In genomic region chr1:157006676-157007075, GRCh38 we compare ENCODE assay signal across 16 cellular contexts. TPM values are rescaled to one million over a fixed set of nuclear protein-coding genes. Genes with fewer than 3 reads are reported as not detected.
DNase-seq lines count a peak whose midpoint lies in the region; ATAC-seq and TF ChIP-seq lines count a peak whose summit lies in the region.
"Had no signal": no experiment of that assay in that cellular context is flagged by ENCODE, and none has a peak within 500 bp of the region (broad histone marks: within the 10 kb centered on the region; RNA-seq: fewer than 3 reads in every experiment).

No MANE protein-coding gene starts in this region.

- H3K4me3 ChIP-seq in OCI-LY3 (ENCODE audit: low read length) (no peak overlapping the region), trophoblast cell (ENCODE audit: low read depth, low read length) (no peak overlapping the region)
- H3K4me3 ChIP-seq: GM23338 had no signal

- H3K14ac ChIP-seq in trophoblast cell (ENCODE audit: low read length): no peak overlapping the region

- no peaks in the 10 kb centered on the region for H3K36me3 Mint-ChIP-seq in activated naive CD4-positive, alpha-beta T cell treated with anti-CD3 and anti-CD28 coated beads, Interleukin-2, amount 10 ng/mL, durations not matched to agents 7 days and 5 days
- H3K36me3 Mint-ChIP-seq: IgD-negative memory B cell had no signal

- no peak overlapping the region for H3K23ac ChIP-seq in trophoblast cell (ENCODE audit: low read length)

- H3K36me3 ChIP-seq in OCI-LY3 (replicated peaks; ENCODE audit: low read depth, low read length): no peaks in the 10 kb centered on the region
- no peaks in the 10 kb centered on the region for H3K36me3 ChIP-seq in trophoblast cell (ENCODE audit: control insufficient read depth in 1 of 2, insufficient read depth in 2 of 2, low read length in 2 of 2)

- no peak overlapping the region for H2BK120ac ChIP-seq in trophoblast cell (ENCODE audit: insufficient read depth, low read length, poor library complexity)

- H4K91ac ChIP-seq in trophoblast cell (ENCODE audit: low read depth, low read length): no peak overlapping the region

- no peak overlapping the region for H3K27ac Mint-ChIP-seq in activated naive CD4-positive, alpha-beta T cell treated with anti-CD3 and anti-CD28 coated beads, Interleukin-2, amount 10 ng/mL, durations not matched to agents 7 days and 5 days
- H3K27ac Mint-ChIP-seq: CD4-positive, alpha-beta T cell; GM23338 had no signal

- no peak overlapping the region for H3K4me3 Mint-ChIP-seq in activated naive CD4-positive, alpha-beta T cell treated with anti-CD3 and anti-CD28 coated beads, Interleukin-2, amount 10 ng/mL, durations not matched to agents 7 days and 5 days
- H3K4me3 Mint-ChIP-seq: CD4-positive, alpha-beta T cell; GM23338; IgD-negative memory B cell had no signal

- H3K4me1 Mint-ChIP-seq in activated naive CD4-positive, alpha-beta T cell treated with anti-CD3 and anti-CD28 coated beads, Interleukin-2, amount 10 ng/mL, durations not matched to agents 7 days and 5 days: no peaks in the 10 kb centered on the region
- H3K4me1 Mint-ChIP-seq: IgD-negative memory B cell had no signal

- peak; percentile 43 for ATAC-seq in Right ventricle myocardium superior (ENCODE audit: poor library complexity)
- ATAC-seq in left ventricle myocardium superior: no peak
- ATAC-seq: GM23338 had no signal

- WGBS in trophoblast cell (ENCODE audit: extremely low coverage, insufficient coverage, insufficient read length): no CpG with 5 or more reads among the region's 2 CpGs

- no peak overlapping the region for H4K12ac ChIP-seq in trophoblast cell (ENCODE audit: low read depth, low read length)

- H3K4me2 ChIP-seq in OCI-LY3 (ENCODE audit: low read length) (peak overlapping the region; percentile 60), trophoblast cell (ENCODE audit: low read length) (no peak overlapping the region)
- H3K4me2 ChIP-seq: GM23338 had no signal

- H3K27me3 ChIP-seq in OCI-LY3 (ENCODE audit: low read depth, low read length) (no peaks in the 10 kb centered on the region), trophoblast cell (ENCODE audit: insufficient read depth, low read length) (no peaks in the 10 kb centered on the region)

- no peak overlapping the region for H3K4ac ChIP-seq in trophoblast cell (ENCODE audit: low read depth, low read length)

- H3K27me3 Mint-ChIP-seq in activated naive CD4-positive, alpha-beta T cell treated with anti-CD3 and anti-CD28 coated beads, Interleukin-2, amount 10 ng/mL, durations not matched to agents 7 days and 5 days: peaks cover 41% of the 10 kb centered on the region

- H3K9me3 ChIP-seq in OCI-LY3 (ENCODE audit: insufficient read depth, low read length) (no peaks in the 10 kb centered on the region), trophoblast cell (ENCODE audit: insufficient read depth, low read depth, low read length) (no peaks in the 10 kb centered on the region)
- H3K9me3 ChIP-seq: Caco-2 had no signal

- no peak overlapping the region for H4K8ac ChIP-seq in trophoblast cell (ENCODE audit: low read depth, low read length)

- H2BK12ac ChIP-seq in trophoblast cell (ENCODE audit: low read length): no peak overlapping the region

- H2BK5ac ChIP-seq in trophoblast cell (ENCODE audit: low read depth, low read length, poor library complexity): no peak overlapping the region

- H2AK5ac ChIP-seq in trophoblast cell (ENCODE audit: low read length): no peak overlapping the region

- CTCF ChIA-PET in activated naive CD4-positive, alpha-beta T cell treated with anti-CD3 and anti-CD28 coated beads, Interleukin-2, amount 10 ng/mL, durations not matched to agents 7 days and 5 days (lab: Charles Lee): no interaction called here

- no peak overlapping the region for H3K9ac ChIP-seq in OCI-LY3 (ENCODE audit: low read length)
- H3K9ac ChIP-seq in trophoblast cell (ENCODE audit: low read length): no peak overlapping the region

- H2AFZ ChIP-seq in OCI-LY3 (ENCODE audit: low read depth, low read length): no peak overlapping the region
- no peak overlapping the region for H2AFZ ChIP-seq in trophoblast cell (ENCODE audit: insufficient read depth, low read length, poor library complexity)
- H2AFZ ChIP-seq: GM23338 had no signal

- H3K27ac ChIP-seq in OCI-LY3 (ENCODE audit: low read length) (no peak overlapping the region), trophoblast cell (ENCODE audit: low read depth, low read length) (no peak overlapping the region)
- H3K27ac ChIP-seq: C4-2B had no signal

- H3K79me1 ChIP-seq in trophoblast cell (ENCODE audit: low read length): peaks cover 2% of the 10 kb centered on the region

- peak overlapping the region; percentile 9 for H3K18ac ChIP-seq in trophoblast cell (ENCODE audit: low read length)

- H3K4me1 ChIP-seq in OCI-LY3 (ENCODE audit: low read length): peaks cover 31% of the 10 kb centered on the region
- H3K4me1 ChIP-seq in trophoblast cell (ENCODE audit: control insufficient read depth in 1 of 2, insufficient read depth in 2 of 2, low read length in 2 of 2): peaks cover 23 to 28% of the 10 kb centered on the region in 2 experiments

- DNase-seq in Right ventricle myocardium superior (no peak), left ventricle myocardium superior (no peak), trophoblast cell (no peak), activated T-cell treated with anti-CD3 and anti-CD28 coated beads for 4 hours (no peak), mucosa of gallbladder (ENCODE audit: low spot score) (no peak)
- no peak for DNase-seq in activated naive CD4-positive, alpha-beta T cell treated with anti-CD3 and anti-CD28 coated beads, Interleukin-2, amount 10 ng/mL, durations not matched to agents 7 days and 5 days
- DNase-seq: 8988T; Caco-2; CD4-positive, alpha-beta T cell; DMS79 treated with DMSO at 0.1 percent for 48 hours; GF-D8; HCEC 1CT had no signal

- peaks cover 36% of the 10 kb centered on the region; the same call in 1 of the 2 replicates for H4K20me1 ChIP-seq in OCI-LY3 (ENCODE audit: insufficient read depth, low read length)

- no peak for TF ChIP-seq CTCF in OCI-LY3 (IDR thresholded peaks at IDR 0.05; ENCODE audit: low read depth, low read length)

- intact Hi-C loops in Right ventricle myocardium superior (cut with DNase I) (no loop called here), left ventricle myocardium superior (cut with micrococcal nuclease) (no loop called here)

- no peaks in the 10 kb centered on the region for H3K9me3 Mint-ChIP-seq in activated naive CD4-positive, alpha-beta T cell treated with anti-CD3 and anti-CD28 coated beads, Interleukin-2, amount 10 ng/mL, durations not matched to agents 7 days and 5 days
- H3K9me3 Mint-ChIP-seq: CD4-positive, alpha-beta T cell; GM23338 had no signal

- H3K79me2 ChIP-seq in OCI-LY3 (ENCODE audit: low read length) (peaks cover 33% of the 10 kb centered on the region), trophoblast cell (ENCODE audit: control insufficient read depth, insufficient read depth, low read length, poor library complexity) (peaks cover 3% of the 10 kb centered on the region)

RNA-seq across cellular contexts. Expression of gene ARHGEF11, which starts 38.9 kb away (rescaled TPM):
- 29.9 TPM for total RNA-seq in Right ventricle myocardium superior
- total RNA-seq in left ventricle myocardium superior: 28.8 TPM
- polyA plus RNA-seq in trophoblast cell (2013): 8.7 and 8.8 TPM in 2 replicates
- 40.5 TPM for total RNA-seq in mucosa of gallbladder
